ENCODE assay signal across 13 cellular contexts in genomic region chr3:3666664-3667063, GRCh38.
DNase-seq lines count a peak whose midpoint lies in the region; ATAC-seq, FAIRE-seq and TF ChIP-seq lines count a peak whose summit lies in the region.
"Had no signal": no experiment of that assay in that cellular context is flagged by ENCODE, and none has a peak within 500 bp of the region (broad histone marks: within the 10 kb centered on the region; RNA-seq: fewer than 3 reads in every experiment).

No MANE protein-coding gene starts in this region.

- no peak overlapping the region for H3K4me3 Mint-ChIP-seq in mesothelial cell of epicardium
- H3K4me3 Mint-ChIP-seq: activated naive CD4-positive, alpha-beta T cell treated with anti-CD3 and anti-CD28 coated beads, Interleukin-2, amount 50 U/mL, for 24 hours had no signal

- H3K79me2 ChIP-seq in smooth muscle cell (ENCODE audit: low read depth), result no peaks in the 10 kb centered on the region

- no peak overlapping the region for H3K4me3 ChIP-seq in left lung
- H3K4me3 ChIP-seq in smooth muscle cell, result no peak overlapping the region
- no peak overlapping the region for H3K4me3 ChIP-seq in ovary
- H3K4me3 ChIP-seq: spleen, thoracic aorta had no signal

- DNase-seq in mesothelial cell of epicardium (ENCODE audit: low spot score in 2 of 2, unreplicated experiment in 2 of 2), result no peak
- no peak for DNase-seq in left lung
- no peak for DNase-seq in H54 (ENCODE audit: insufficient read length, low spot score)
- no peak for DNase-seq in smooth muscle cell (lab: John Stamatoyannopoulos, UW; ENCODE audit: unreplicated experiment)
- no peak for DNase-seq in ovary
- DNase-seq: DND-41, NCI-H524 had no signal

- no peak overlapping the region for H3K4me2 ChIP-seq in smooth muscle cell

- no peak overlapping the region for H3K9ac ChIP-seq in smooth muscle cell (ENCODE audit: low read depth)

- ATAC-seq in GM18861 (IDR thresholded peaks at IDR 0.05; ENCODE audit: unreplicated experiment), result peak; percentile 99
- ATAC-seq in GM21576 (IDR thresholded peaks at IDR 0.05; ENCODE audit: unreplicated experiment), result peak; percentile 99
- peak; percentile 89 for ATAC-seq in HG03280 (IDR thresholded peaks at IDR 0.05; ENCODE audit: unreplicated experiment)
- no peak for ATAC-seq in left lung

- no peaks in the 10 kb centered on the region for H3K27me3 ChIP-seq in left lung
- H3K27me3 ChIP-seq in smooth muscle cell (ENCODE audit: low read depth), result no peaks in the 10 kb centered on the region
- H3K27me3 ChIP-seq in ovary, result no peaks in the 10 kb centered on the region
- H3K27me3 ChIP-seq: spleen had no signal

- TF ChIP-seq POLR2A in H54 (IDR thresholded peaks at IDR 0.05; ENCODE audit: low read depth, low read length) (no peak), ovary (IDR thresholded peaks at IDR 0.05) (no peak)

- intact Hi-C loops in left lung (cut with DNase I) (no loop called here), ovary (cut with DNase I) (no loop called here)

- H4K20me1 ChIP-seq in smooth muscle cell (ENCODE audit: low read depth), result no peaks in the 10 kb centered on the region

- peaks cover 5% of the 10 kb centered on the region for H3F3A ChIP-seq in smooth muscle cell (ENCODE audit: low read depth)

- no peak for FAIRE-seq in H54 (lab: Jason Lieb, UNC)

- TF ChIP-seq CTCF in mesothelial cell of epicardium (IDR thresholded peaks at IDR 0.05; ENCODE audit: unreplicated experiment), result no peak
- TF ChIP-seq CTCF in left lung (IDR thresholded peaks at IDR 0.05), result no peak
- no peak for TF ChIP-seq CTCF in smooth muscle cell (IDR thresholded peaks at IDR 0.05; ENCODE audit: borderline replicate concordance, insufficient read depth, poor library complexity, severe bottlenecking)
- no peak for TF ChIP-seq CTCF in ovary (IDR thresholded peaks at IDR 0.05)

- H3K27me3 Mint-ChIP-seq in mesothelial cell of epicardium (ENCODE audit: low read depth), result no peaks in the 10 kb centered on the region

- peaks cover 19% of the 10 kb centered on the region for H3K4me1 Mint-ChIP-seq in mesothelial cell of epicardium

- peaks cover 2% of the 10 kb centered on the region for H3K36me3 Mint-ChIP-seq in mesothelial cell of epicardium
- H3K36me3 Mint-ChIP-seq: activated naive CD4-positive, alpha-beta T cell treated with anti-CD3 and anti-CD28 coated beads, Interleukin-2, amount 50 U/mL, for 24 hours had no signal

- H3K4me1 ChIP-seq in left lung (no peaks in the 10 kb centered on the region), smooth muscle cell (ENCODE audit: low read depth) (no peaks in the 10 kb centered on the region), ovary (ENCODE audit: insufficient read depth) (no peaks in the 10 kb centered on the region)

- H3K9me3 ChIP-seq in left lung, result peaks cover 0 to 12% of the 10 kb centered on the region in 2 donors
- no peaks in the 10 kb centered on the region for H3K9me3 ChIP-seq in smooth muscle cell (replicated peaks; ENCODE audit: low read depth)
- H3K9me3 ChIP-seq in ovary, result no peaks in the 10 kb centered on the region
- H3K9me3 ChIP-seq: thoracic aorta had no signal

- no peak for TF ChIP-seq EP300 in ovary (IDR thresholded peaks at IDR 0.05)

- H3K36me3 ChIP-seq in left lung (no peaks in the 10 kb centered on the region), smooth muscle cell (ENCODE audit: low read depth) (no peaks in the 10 kb centered on the region), ovary (no peaks in the 10 kb centered on the region)
- H3K36me3 ChIP-seq: spleen, thoracic aorta had no signal

- WGBS in smooth muscle cell (ENCODE audit: low lambda C conversion rate), result 70% methylated on average over 3 of the region's 3 CpGs
- 29 to 41% (median 39%) methylated on average over 3 of the region's 3 CpGs for WGBS in ovary, 3 donors

- H2AFZ ChIP-seq in smooth muscle cell (ENCODE audit: low read depth), result no peak overlapping the region

- H3K9me3 Mint-ChIP-seq in mesothelial cell of epicardium, result peaks cover 14% of the 10 kb centered on the region
- H3K9me3 Mint-ChIP-seq: activated naive CD4-positive, alpha-beta T cell treated with anti-CD3 and anti-CD28 coated beads, Interleukin-2, amount 50 U/mL, for 24 hours had no signal

- peak overlapping the region; percentile 68 for H3K27ac Mint-ChIP-seq in mesothelial cell of epicardium
- H3K27ac Mint-ChIP-seq: activated naive CD4-positive, alpha-beta T cell treated with anti-CD3 and anti-CD28 coated beads, Interleukin-2, amount 50 U/mL, for 24 hours had no signal

- H3K27ac ChIP-seq in left lung, result no peak overlapping the region
- no peak overlapping the region for H3K27ac ChIP-seq in smooth muscle cell (ENCODE audit: low read depth)
- H3K27ac ChIP-seq in ovary, result no peak overlapping the region
- H3K27ac ChIP-seq: thoracic aorta had no signal
